ENCODE assay signal across 25 cellular contexts in genomic region chr6:136553166-136553787, GRCh38.
"Had no signal": no experiment of that assay in that cellular context is flagged by ENCODE, and none has a peak within 500 bp of the region (broad histone marks: within the 10 kb centered on the region; RNA-seq: fewer than 3 reads in every experiment).

No MANE protein-coding gene starts in this region.

- H2AFZ ChIP-seq: hepatocyte had no signal

- H3K9me3 Mint-ChIP-seq: activated naive CD4-positive, alpha-beta T cell treated with anti-CD3 and anti-CD28 coated beads, Interleukin-2, amount 50 U/mL, for 24 hours; memory B cell; stimulated activated naive B cell treated with anti-CD40 and anti-IgM and Interleukin-4, amounts not matched to agents 10 μg/mL and 1 μg/mL and 100 μg/mL, for 72 hours had no signal

- H3K4me1 Mint-ChIP-seq: memory B cell had no signal

- FAIRE-seq: endothelial cell of umbilical vein had no signal

- H3K9me3 ChIP-seq: sigmoid colon, thoracic aorta, upper lobe of right lung had no signal

- H3K36me3 ChIP-seq: brain microvascular endothelial cell, sigmoid colon had no signal

- H3K27ac Mint-ChIP-seq: activated naive CD4-positive, alpha-beta T cell treated with anti-CD3 and anti-CD28 coated beads, Interleukin-2, amount 50 U/mL, for 24 hours; memory B cell; stimulated activated naive B cell treated with anti-CD40 and anti-IgM and Interleukin-4, amounts not matched to agents 10 μg/mL and 1 μg/mL and 100 μg/mL, for 72 hours had no signal

- H3K4me3 Mint-ChIP-seq: memory B cell; stimulated activated naive B cell treated with anti-CD40 and anti-IgM and Interleukin-4, amounts not matched to agents 10 μg/mL and 1 μg/mL and 100 μg/mL, for 72 hours had no signal

- H3K27ac ChIP-seq: brain microvascular endothelial cell, hepatocyte, sigmoid colon, thoracic aorta, upper lobe of right lung had no signal

- H3K4me3 ChIP-seq: hepatocyte, sigmoid colon, thoracic aorta, upper lobe of right lung had no signal

- ATAC-seq: esophagus mucosa; stimulated activated naive B cell treated with anti-CD40 and anti-IgM and Interleukin-4, amounts not matched to agents 10 μg/mL and 1 μg/mL and 100 μg/mL, for 72 hours; upper lobe of right lung had no signal

- DNase-seq: activated CD4-positive, alpha-beta T cell treated with anti-CD3 and anti-CD28 coated beads for 1 hour; activated CD4-positive, alpha-beta T cell treated with anti-CD3 and anti-CD28 coated beads, Interleukin-2, amount 50 U/mL, for 1 hour; activated gamma-delta T cell treated with Interleukin-2 at 50 U/mL for 16 hours; activated T-cell treated with anti-CD3 and anti-CD28 coated beads, Interleukin-2, amount 50 U/mL, for 1 hour; anterior cingulate cortex; brain microvascular endothelial cell; caudate nucleus; dermis blood vessel endothelial cell; effector CD8-positive, alpha-beta T cell; foreskin melanocyte; glutamatergic neuron; kidney glomerular epithelial cell; sigmoid colon; stimulated activated CD4-positive, alpha-beta T cell treated with anti-CD3 and anti-CD28 coated beads, Interleukin-2, amount 100 ng/mL, for 48 hours; stimulated activated CD8-positive, alpha-beta memory T cell treated with anti-CD3 and anti-CD28 coated beads, Interleukin-4, amount 100 ng/mL, for 48 hours; stimulated activated naive B cell treated with anti-CD40 and anti-IgM and Interleukin-4, amounts not matched to agents 10 μg/mL and 1 μg/mL and 100 μg/mL, for 72 hours; T-helper 1 cell; T-helper 9 cell; upper lobe of right lung had no signal

- H3K4me2 ChIP-seq: hepatocyte had no signal
